Comparison of ENCODE assay signal across 13 cellular contexts in genomic region chr11:119460582-119460981, GRCh38. TPM values are rescaled to one million over a fixed set of nuclear protein-coding genes. Genes with fewer than 3 reads are reported as not detected.
A peak's percentile ranks its signal among the peaks of the same experiment; 100 is the strongest.
DNase-seq lines count a peak whose midpoint lies in the region; ATAC-seq and TF ChIP-seq lines count a peak whose summit lies in the region.
"Had no signal": no experiment of that assay in that cellular context is flagged by ENCODE, and none has a peak within 500 bp of the region (broad histone marks: within the 10 kb centered on the region; RNA-seq: fewer than 3 reads in every experiment).

No MANE protein-coding gene starts in this region.

- H3K36me3 ChIP-seq in skeletal muscle satellite cell (ENCODE audit: insufficient read depth, low read length) (no peaks in the 10 kb centered on the region), psoas muscle (ENCODE audit: insufficient read depth in 1 of 2, low read depth in 1 of 2) (no peaks in the 10 kb centered on the region)
- H3K36me3 ChIP-seq: right lobe of liver, thoracic aorta had no signal

- H3K4me1 ChIP-seq in skeletal muscle satellite cell (ENCODE audit: control insufficient read depth, insufficient read depth, low read length), result peaks cover 23% of the 10 kb centered on the region
- no peaks in the 10 kb centered on the region for H3K4me1 ChIP-seq in psoas muscle

- H3K9ac ChIP-seq in skeletal muscle satellite cell (ENCODE audit: low read depth, low read length), result peak overlapping the region; percentile 51

- H3K9me3 ChIP-seq in skeletal muscle satellite cell (replicated peaks; ENCODE audit: low read length) (no peaks in the 10 kb centered on the region), psoas muscle (no peaks in the 10 kb centered on the region)
- H3K9me3 ChIP-seq: right lobe of liver, thoracic aorta had no signal

- WGBS in psoas muscle, 3 donors, result 58 to 64% (median 60%) methylated on average over 4 of the region's 4 CpGs

- H3K27me3 ChIP-seq in skeletal muscle satellite cell (ENCODE audit: control insufficient read depth, insufficient read depth, low read length) (no peaks in the 10 kb centered on the region), psoas muscle (ENCODE audit: insufficient read depth in 3 of 3, low read length in 2 of 3) (no peaks in the 10 kb centered on the region)
- H3K27me3 ChIP-seq: right lobe of liver had no signal

- peak overlapping the region; percentile 37 for H3K4me2 ChIP-seq in skeletal muscle satellite cell (ENCODE audit: low read length)

- H3K4me3 ChIP-seq in fibroblast of the aortic adventitia (ENCODE audit: low read depth, low read length), result no peak overlapping the region
- no peak overlapping the region for H3K4me3 ChIP-seq in skeletal muscle satellite cell (ENCODE audit: low read length)
- no peak overlapping the region for H3K4me3 ChIP-seq in psoas muscle
- H3K4me3 ChIP-seq: right lobe of liver, thoracic aorta had no signal

- intact Hi-C loops in psoas muscle (cut with DNase I), result no loop called here

- no peak for TF ChIP-seq CTCF in fibroblast of the aortic adventitia (IDR thresholded peaks at IDR 0.05; ENCODE audit: insufficient read depth, low read length)
- TF ChIP-seq CTCF in psoas muscle (IDR thresholded peaks at IDR 0.05), result no peak

- no peak overlapping the region for H3K27ac ChIP-seq in psoas muscle
- H3K27ac ChIP-seq: right lobe of liver, thoracic aorta had no signal

- peak; percentile 70 for DNase-seq in EH (ENCODE audit: low read depth)
- peak; percentile 76 for DNase-seq in RPMI7951 (ENCODE audit: low read depth)
- DNase-seq in fibroblast of the aortic adventitia (ENCODE audit: low read depth), result peak; percentile 95
- DNase-seq in cerebellum (ENCODE audit: low spot score), result no peak
- DNase-seq in psoas muscle, result no peak
- DNase-seq: activated CD8-positive, alpha-beta T cell treated with anti-CD3 and anti-CD28 coated beads for 36 hours; activated effector memory CD4-positive, alpha-beta T cell treated with anti-CD3 and anti-CD28 coated beads, Interleukin-2, amount 50 U/mL, for 16 hours; right lobe of liver had no signal

- no peak for ATAC-seq in HG02678 (IDR thresholded peaks at IDR 0.05; ENCODE audit: unreplicated experiment)
- no peak for ATAC-seq in HG03442 (IDR thresholded peaks at IDR 0.05; ENCODE audit: unreplicated experiment)
- no peak for ATAC-seq in psoas muscle
- ATAC-seq: activated CD8-positive, alpha-beta T cell treated with anti-CD3 and anti-CD28 coated beads for 36 hours; esophagus mucosa had no signal

RNA-seq across cellular contexts. Expression of gene THY1, which starts 37.6 kb away (rescaled TPM):
- 949 and 1,053 TPM in 2 replicates for total RNA-seq in RPMI7951 (2014; rRNA removed; shearing (Covaris generic))
- total RNA-seq in fibroblast of the aortic adventitia (ENCODE audit: low replicate concordance), result 96.6 and 164 TPM in 2 replicates
- total RNA-seq in skeletal muscle satellite cell (2012; rRNA removed), result 9.4 and 33.9 TPM in 2 replicates
- total RNA-seq in cerebellum, result 22.5 TPM
- total RNA-seq in psoas muscle, result 1 to 10 TPM in 3 of 4 donors, under 1 TPM in 1; 0.42 to 2.1 (median 1.4) TPM
- polyA plus RNA-seq in psoas muscle, result 1 to 10 TPM in 1 of 3 donors, under 1 TPM in 2; 0.93 to 6.4 (median 1.00) TPM

Comparison
In these comparisons a context has a peak if more than half of its experiments do, and no peak if none do; other contexts are left out.
1. DNase-seq: peak in EH (single experiment), RPMI7951 (single experiment) and fibroblast of the aortic adventitia (single experiment); none in cerebellum (single experiment) and psoas muscle (0 of 2).